Comparison of ENCODE assay signal across 17 cellular contexts in the genomic region with DNA sequence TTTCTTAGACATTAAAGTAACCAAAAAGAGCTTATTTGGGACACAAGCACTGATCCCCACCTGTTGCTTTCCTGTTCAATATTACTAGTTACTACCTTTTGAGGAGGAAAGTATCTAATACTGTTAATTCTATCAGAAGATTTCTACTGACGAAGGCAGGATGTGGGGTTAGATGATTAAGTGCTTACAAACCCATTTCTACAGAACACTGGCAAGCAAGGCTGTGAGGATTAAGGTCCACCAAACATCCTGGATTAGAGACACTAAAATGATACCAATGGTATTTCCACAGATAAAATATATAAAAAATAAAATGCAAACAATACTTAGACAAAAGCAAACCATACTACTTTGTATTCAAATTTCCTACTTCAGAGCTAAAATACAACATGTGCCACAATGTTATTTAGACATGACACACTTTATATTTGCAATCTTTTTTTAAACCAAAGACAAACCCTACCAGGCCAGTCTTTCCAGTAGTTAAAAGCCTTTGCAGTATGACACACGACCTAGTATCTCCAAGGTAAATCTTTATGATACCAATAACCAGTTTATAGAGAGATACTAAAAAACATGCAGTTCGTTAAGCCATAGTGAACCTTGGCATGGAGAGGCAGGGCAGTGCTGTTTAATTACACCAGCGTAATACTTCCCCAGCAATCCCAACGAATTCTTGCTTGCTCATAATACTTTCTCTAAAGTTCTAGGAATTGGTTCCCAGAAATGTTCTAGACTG.
"Had no signal": no experiment of that assay in that cellular context is flagged by ENCODE, and none has a peak within 500 bp of the region (broad histone marks: within the 10 kb centered on the region; RNA-seq: fewer than 3 reads in every experiment).

No MANE protein-coding gene starts in this region.

- H3K4me2 ChIP-seq: neural progenitor cell had no signal

- H3K4me3 Mint-ChIP-seq: activated CD8-positive, alpha-beta T cell treated with anti-CD3 and anti-CD28 coated beads for 36 hours; activated naive CD8-positive, alpha-beta T cell treated with anti-CD3 and anti-CD28 coated beads, Interleukin-2, amount 50 U/mL, for 24 hours; activated T-cell treated with anti-CD3 and anti-CD28 coated beads, Interleukin-2, amount 50 U/mL, for 72 hours; neural progenitor cell; T-cell had no signal

- H3K4me1 ChIP-seq: esophagus muscularis mucosa, neural progenitor cell, tibial artery had no signal

- H3K9me3 Mint-ChIP-seq: activated CD8-positive, alpha-beta T cell treated with anti-CD3 and anti-CD28 coated beads for 36 hours; activated naive CD8-positive, alpha-beta T cell treated with anti-CD3 and anti-CD28 coated beads, Interleukin-2, amount 50 U/mL, for 24 hours; activated T-cell treated with anti-CD3 and anti-CD28 coated beads, Interleukin-2, amount 50 U/mL, for 72 hours; neural progenitor cell had no signal

- H3K36me3 Mint-ChIP-seq: neural progenitor cell had no signal

- H3K36me3 ChIP-seq: cardiac muscle cell, esophagus muscularis mucosa, neural progenitor cell, ovary, tibial artery had no signal

- H3K27ac Mint-ChIP-seq: activated CD8-positive, alpha-beta T cell treated with anti-CD3 and anti-CD28 coated beads for 36 hours; activated naive CD8-positive, alpha-beta T cell treated with anti-CD3 and anti-CD28 coated beads, Interleukin-2, amount 50 U/mL, for 24 hours; activated T-cell treated with anti-CD3 and anti-CD28 coated beads, Interleukin-2, amount 50 U/mL, for 72 hours; neural progenitor cell; T-cell had no signal

- H3K27me3 Mint-ChIP-seq: activated CD8-positive, alpha-beta T cell treated with anti-CD3 and anti-CD28 coated beads for 36 hours; activated naive CD8-positive, alpha-beta T cell treated with anti-CD3 and anti-CD28 coated beads, Interleukin-2, amount 50 U/mL, for 24 hours had no signal

- H2AFZ ChIP-seq: neural progenitor cell had no signal

- H3K9ac ChIP-seq: neural progenitor cell had no signal

- H3K4me1 Mint-ChIP-seq: activated naive CD8-positive, alpha-beta T cell treated with anti-CD3 and anti-CD28 coated beads, Interleukin-2, amount 50 U/mL, for 24 hours; neural progenitor cell; T-cell had no signal

- H3K27me3 ChIP-seq: cardiac muscle cell, esophagus muscularis mucosa, neural progenitor cell, ovary, tibial artery had no signal

- H3K9me3 ChIP-seq: esophagus muscularis mucosa, ovary, tibial artery had no signal

- ATAC-seq: activated CD8-positive, alpha-beta T cell treated with anti-CD3 and anti-CD28 coated beads for 36 hours; activated naive CD8-positive, alpha-beta T cell treated with anti-CD3 and anti-CD28 coated beads, Interleukin-2, amount 50 U/mL, for 24 hours; activated T-cell treated with anti-CD3 and anti-CD28 coated beads, Interleukin-2, amount 50 U/mL, for 72 hours; left ventricle myocardium superior; T-cell had no signal

- H3K27ac ChIP-seq: cardiac muscle cell, coronary artery, esophagus muscularis mucosa, neural progenitor cell, ovary, tibial artery had no signal

- DNase-seq: activated CD4-positive, alpha-beta T cell treated with anti-CD3 and anti-CD28 coated beads for 4 hours; activated CD8-positive, alpha-beta memory T cell treated with anti-CD3 and anti-CD28 coated beads, Interleukin-2, amount 50 U/mL, for 4 hours; activated CD8-positive, alpha-beta T cell treated with anti-CD3 and anti-CD28 coated beads for 36 hours; activated naive CD4-positive, alpha-beta T cell; activated naive CD8-positive, alpha-beta T cell treated with anti-CD3 and anti-CD28 coated beads, Interleukin-2, amount 50 U/mL, for 24 hours; activated T-cell treated with anti-CD3 and anti-CD28 coated beads, Interleukin-2, amount 50 U/mL, for 72 hours; foreskin fibroblast; head of caudate nucleus; islet precursor cell; left ventricle myocardium superior; ovary; T-cell; tibial artery had no signal

- H3K4me3 ChIP-seq: cardiac muscle cell, coronary artery, esophagus muscularis mucosa, neural progenitor cell, ovary, tibial artery had no signal
